Comparison of ENCODE assay signal across 18 cellular contexts in genomic region chr9:91156451-91157234, GRCh38.
DNase-seq lines count a peak whose midpoint lies in the region; ATAC-seq lines count a peak whose summit lies in the region.
"Had no signal": no experiment of that assay in that cellular context is flagged by ENCODE, and none has a peak within 500 bp of the region (broad histone marks: within the 10 kb centered on the region; RNA-seq: fewer than 3 reads in every experiment).

No MANE protein-coding gene starts in this region.

- no peak for DNase-seq in activated naive CD4-positive, alpha-beta T cell treated with anti-CD3 and anti-CD28 coated beads, Interleukin-2, amount 10 ng/mL, durations not matched to agents 7 days and 5 days
- no peak for DNase-seq in activated naive CD4-positive, alpha-beta T cell treated with Interleukin-2 at 50 U/mL for 16 hours
- DNase-seq in activated naive CD8-positive, alpha-beta T cell treated with anti-CD3 and anti-CD28 coated beads, Interleukin-2, amount 50 U/mL, for 24 hours = peak; percentile 36
- DNase-seq in myocyte (ENCODE audit: low read depth) (peak; percentile 16), SJCRH30 (no peak), H7 (no peak), NCI-H1436 treated with DMSO at 0.1 percent for 48 hours (lab: John Stamatoyannopoulos, UW) (no peak)
- DNase-seq: amniotic stem cell; COR-L47; NCI-H2107; NCI-H774; right lobe of liver; stimulated activated CD4-positive, alpha-beta T cell treated with anti-CD3 and anti-CD28 coated beads, Interleukin-1b, Interleukin-23, amount 100 ng/mL, for 48 hours; tibial artery had no signal

- H3K4me1 ChIP-seq in SJCRH30 = peaks cover 4% of the 10 kb centered on the region; the same call in 1 of the 2 replicates
- H3K4me1 ChIP-seq: right lobe of liver had no signal

- CTCF ChIA-PET in activated naive CD4-positive, alpha-beta T cell treated with anti-CD3 and anti-CD28 coated beads, Interleukin-2, amount 10 ng/mL, durations not matched to agents 7 days and 5 days (lab: Charles Lee) = no interaction called here

- peak overlapping the region; percentile 33 for H3K27ac Mint-ChIP-seq in activated naive CD4-positive, alpha-beta T cell treated with anti-CD3 and anti-CD28 coated beads, Interleukin-2, amount 10 ng/mL, durations not matched to agents 7 days and 5 days
- peak overlapping the region; percentile 87 for H3K27ac Mint-ChIP-seq in activated naive CD8-positive, alpha-beta T cell treated with anti-CD3 and anti-CD28 coated beads, Interleukin-2, amount 50 U/mL, for 24 hours
- H3K27ac Mint-ChIP-seq: memory B cell had no signal

- H3K36me3 Mint-ChIP-seq in activated naive CD4-positive, alpha-beta T cell treated with anti-CD3 and anti-CD28 coated beads, Interleukin-2, amount 10 ng/mL, durations not matched to agents 7 days and 5 days = peaks cover 54% of the 10 kb centered on the region
- peaks cover 21% of the 10 kb centered on the region for H3K36me3 Mint-ChIP-seq in activated naive CD8-positive, alpha-beta T cell treated with anti-CD3 and anti-CD28 coated beads, Interleukin-2, amount 50 U/mL, for 24 hours (ENCODE audit: low read depth)

- H3K9me3 ChIP-seq in SJCRH30 (replicated peaks) = no peaks in the 10 kb centered on the region
- H3K9me3 ChIP-seq: Peyer's patch, right lobe of liver had no signal

- H3K27me3 Mint-ChIP-seq in activated naive CD4-positive, alpha-beta T cell treated with anti-CD3 and anti-CD28 coated beads, Interleukin-2, amount 10 ng/mL, durations not matched to agents 7 days and 5 days = peaks cover 12% of the 10 kb centered on the region
- H3K27me3 Mint-ChIP-seq in activated naive CD8-positive, alpha-beta T cell treated with anti-CD3 and anti-CD28 coated beads, Interleukin-2, amount 50 U/mL, for 24 hours = no peaks in the 10 kb centered on the region
- H3K27me3 Mint-ChIP-seq: memory B cell had no signal

- H3K4me1 Mint-ChIP-seq in activated naive CD4-positive, alpha-beta T cell treated with anti-CD3 and anti-CD28 coated beads, Interleukin-2, amount 10 ng/mL, durations not matched to agents 7 days and 5 days = peaks cover 70% of the 10 kb centered on the region
- peaks cover 73% of the 10 kb centered on the region for H3K4me1 Mint-ChIP-seq in activated naive CD8-positive, alpha-beta T cell treated with anti-CD3 and anti-CD28 coated beads, Interleukin-2, amount 50 U/mL, for 24 hours

- H3K36me3 ChIP-seq in SJCRH30 (no peaks in the 10 kb centered on the region), H7 (replicated peaks; ENCODE audit: control insufficient read depth, insufficient read depth, low read length) (no peaks in the 10 kb centered on the region)
- H3K36me3 ChIP-seq: Peyer's patch, right lobe of liver, tibial artery had no signal

- peaks cover 19% of the 10 kb centered on the region for H3K9me3 Mint-ChIP-seq in activated naive CD4-positive, alpha-beta T cell treated with anti-CD3 and anti-CD28 coated beads, Interleukin-2, amount 10 ng/mL, durations not matched to agents 7 days and 5 days
- peaks cover 10% of the 10 kb centered on the region for H3K9me3 Mint-ChIP-seq in activated naive CD8-positive, alpha-beta T cell treated with anti-CD3 and anti-CD28 coated beads, Interleukin-2, amount 50 U/mL, for 24 hours

- H3K27me3 ChIP-seq in SJCRH30 (no peaks in the 10 kb centered on the region), H7 (ENCODE audit: control insufficient read depth, insufficient read depth, low read length) (no peaks in the 10 kb centered on the region)
- H3K27me3 ChIP-seq: Peyer's patch, right lobe of liver, tibial artery had no signal

- no peak overlapping the region for H3K4me3 Mint-ChIP-seq in activated naive CD4-positive, alpha-beta T cell treated with anti-CD3 and anti-CD28 coated beads, Interleukin-2, amount 10 ng/mL, durations not matched to agents 7 days and 5 days
- H3K4me3 Mint-ChIP-seq in activated naive CD8-positive, alpha-beta T cell treated with anti-CD3 and anti-CD28 coated beads, Interleukin-2, amount 50 U/mL, for 24 hours = peak overlapping the region; percentile 25
- H3K4me3 Mint-ChIP-seq: memory B cell had no signal

- H3K27ac ChIP-seq in SJCRH30 = no peak overlapping the region
- H3K27ac ChIP-seq: right lobe of liver, tibial artery had no signal

- H3K4me3 ChIP-seq in SJCRH30 (no peak overlapping the region), H7 (ENCODE audit: insufficient read depth, low read depth, low read length) (no peak overlapping the region)
- H3K4me3 ChIP-seq: GM12878, Peyer's patch, right lobe of liver, tibial artery had no signal

- ATAC-seq in activated naive CD8-positive, alpha-beta T cell treated with anti-CD3 and anti-CD28 coated beads, Interleukin-2, amount 50 U/mL, for 24 hours = peak; percentile 70
- no peak for ATAC-seq in HG03469 (IDR thresholded peaks at IDR 0.05; ENCODE audit: unreplicated experiment)
- ATAC-seq: GM12878 had no signal

Comparison
In these comparisons a context has a peak if more than half of its experiments do, and no peak if none do; other contexts are left out.
1. DNase-seq: peak in activated naive CD8-positive, alpha-beta T cell treated with anti-CD3 and anti-CD28 coated beads, Interleukin-2, amount 50 U/mL, for 24 hours (single experiment) and myocyte (single experiment); none in activated naive CD4-positive, alpha-beta T cell treated with anti-CD3 and anti-CD28 coated beads, Interleukin-2, amount 10 ng/mL, durations not matched to agents 7 days and 5 days (single experiment), activated naive CD4-positive, alpha-beta T cell treated with Interleukin-2 at 50 U/mL for 16 hours (single experiment), SJCRH30 (0 of 2), H7 (single experiment) and NCI-H1436 treated with DMSO at 0.1 percent for 48 hours (single experiment).